1 cellular context compared by ENCODE assay signal in the genomic region with DNA sequence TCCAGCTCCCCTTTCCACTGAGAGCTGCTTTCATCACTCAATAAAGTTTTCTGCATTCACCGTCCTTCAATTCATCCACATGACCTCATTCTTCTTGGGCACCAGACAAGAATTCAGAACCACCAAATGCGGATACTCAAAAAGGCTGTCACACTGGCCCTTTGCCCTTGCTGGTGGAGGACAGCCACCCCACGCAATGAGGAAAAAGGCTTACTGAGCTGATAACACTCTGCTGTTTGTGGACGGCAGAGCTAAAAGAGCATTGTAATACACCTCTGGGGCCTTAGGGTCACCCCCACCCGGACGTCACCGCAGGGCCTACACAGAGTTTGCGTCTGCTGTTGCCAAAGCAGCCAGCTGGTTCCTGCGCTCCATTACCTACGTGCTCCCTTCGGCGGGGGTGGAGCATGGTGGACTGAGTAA.
A peak's percentile ranks its signal among the peaks of the same experiment; 100 is the strongest.
TF ChIP-seq lines count a peak whose summit lies in the region.

No MANE protein-coding gene starts in this region.

TF ChIP-seq in K562, 482 proteins besides CTCF, POLR2A, EP300 and RAD21 (continued from another document):
- TF ChIP-seq, protein P1, sequence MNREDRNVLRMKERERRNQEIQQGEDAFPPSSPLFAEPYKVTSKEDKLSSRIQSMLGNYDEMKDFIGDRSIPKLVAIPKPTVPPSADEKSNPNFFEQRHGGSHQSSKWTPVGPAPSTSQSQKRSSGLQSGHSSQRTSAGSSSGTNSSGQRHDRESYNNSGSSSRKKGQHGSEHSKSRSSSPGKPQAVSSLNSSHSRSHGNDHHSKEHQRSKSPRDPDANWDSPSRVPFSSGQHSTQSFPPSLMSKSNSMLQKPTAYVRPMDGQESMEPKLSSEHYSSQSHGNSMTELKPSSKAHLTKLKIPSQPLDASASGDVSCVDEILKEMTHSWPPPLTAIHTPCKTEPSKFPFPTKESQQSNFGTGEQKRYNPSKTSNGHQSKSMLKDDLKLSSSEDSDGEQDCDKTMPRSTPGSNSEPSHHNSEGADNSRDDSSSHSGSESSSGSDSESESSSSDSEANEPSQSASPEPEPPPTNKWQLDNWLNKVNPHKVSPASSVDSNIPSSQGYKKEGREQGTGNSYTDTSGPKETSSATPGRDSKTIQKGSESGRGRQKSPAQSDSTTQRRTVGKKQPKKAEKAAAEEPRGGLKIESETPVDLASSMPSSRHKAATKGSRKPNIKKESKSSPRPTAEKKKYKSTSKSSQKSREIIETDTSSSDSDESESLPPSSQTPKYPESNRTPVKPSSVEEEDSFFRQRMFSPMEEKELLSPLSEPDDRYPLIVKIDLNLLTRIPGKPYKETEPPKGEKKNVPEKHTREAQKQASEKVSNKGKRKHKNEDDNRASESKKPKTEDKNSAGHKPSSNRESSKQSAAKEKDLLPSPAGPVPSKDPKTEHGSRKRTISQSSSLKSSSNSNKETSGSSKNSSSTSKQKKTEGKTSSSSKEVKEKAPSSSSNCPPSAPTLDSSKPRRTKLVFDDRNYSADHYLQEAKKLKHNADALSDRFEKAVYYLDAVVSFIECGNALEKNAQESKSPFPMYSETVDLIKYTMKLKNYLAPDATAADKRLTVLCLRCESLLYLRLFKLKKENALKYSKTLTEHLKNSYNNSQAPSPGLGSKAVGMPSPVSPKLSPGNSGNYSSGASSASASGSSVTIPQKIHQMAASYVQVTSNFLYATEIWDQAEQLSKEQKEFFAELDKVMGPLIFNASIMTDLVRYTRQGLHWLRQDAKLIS (CRISPR knock-in tag; IDR thresholded peaks at IDR 0.05): no peak
- TF ChIP-seq NCOR1 (IDR thresholded peaks at IDR 0.05): 0 out of 2 replicates have a peak, but pooled peaks have one; percentile 25
- no peak for TF ChIP-seq GTF2A2 (tag; IDR thresholded peaks at IDR 0.05)
- no peak for TF ChIP-seq ZNF263 (CRISPR knock-in tag; IDR thresholded peaks at IDR 0.05; ENCODE audit: borderline replicate concordance)
- TF ChIP-seq, protein P2, sequence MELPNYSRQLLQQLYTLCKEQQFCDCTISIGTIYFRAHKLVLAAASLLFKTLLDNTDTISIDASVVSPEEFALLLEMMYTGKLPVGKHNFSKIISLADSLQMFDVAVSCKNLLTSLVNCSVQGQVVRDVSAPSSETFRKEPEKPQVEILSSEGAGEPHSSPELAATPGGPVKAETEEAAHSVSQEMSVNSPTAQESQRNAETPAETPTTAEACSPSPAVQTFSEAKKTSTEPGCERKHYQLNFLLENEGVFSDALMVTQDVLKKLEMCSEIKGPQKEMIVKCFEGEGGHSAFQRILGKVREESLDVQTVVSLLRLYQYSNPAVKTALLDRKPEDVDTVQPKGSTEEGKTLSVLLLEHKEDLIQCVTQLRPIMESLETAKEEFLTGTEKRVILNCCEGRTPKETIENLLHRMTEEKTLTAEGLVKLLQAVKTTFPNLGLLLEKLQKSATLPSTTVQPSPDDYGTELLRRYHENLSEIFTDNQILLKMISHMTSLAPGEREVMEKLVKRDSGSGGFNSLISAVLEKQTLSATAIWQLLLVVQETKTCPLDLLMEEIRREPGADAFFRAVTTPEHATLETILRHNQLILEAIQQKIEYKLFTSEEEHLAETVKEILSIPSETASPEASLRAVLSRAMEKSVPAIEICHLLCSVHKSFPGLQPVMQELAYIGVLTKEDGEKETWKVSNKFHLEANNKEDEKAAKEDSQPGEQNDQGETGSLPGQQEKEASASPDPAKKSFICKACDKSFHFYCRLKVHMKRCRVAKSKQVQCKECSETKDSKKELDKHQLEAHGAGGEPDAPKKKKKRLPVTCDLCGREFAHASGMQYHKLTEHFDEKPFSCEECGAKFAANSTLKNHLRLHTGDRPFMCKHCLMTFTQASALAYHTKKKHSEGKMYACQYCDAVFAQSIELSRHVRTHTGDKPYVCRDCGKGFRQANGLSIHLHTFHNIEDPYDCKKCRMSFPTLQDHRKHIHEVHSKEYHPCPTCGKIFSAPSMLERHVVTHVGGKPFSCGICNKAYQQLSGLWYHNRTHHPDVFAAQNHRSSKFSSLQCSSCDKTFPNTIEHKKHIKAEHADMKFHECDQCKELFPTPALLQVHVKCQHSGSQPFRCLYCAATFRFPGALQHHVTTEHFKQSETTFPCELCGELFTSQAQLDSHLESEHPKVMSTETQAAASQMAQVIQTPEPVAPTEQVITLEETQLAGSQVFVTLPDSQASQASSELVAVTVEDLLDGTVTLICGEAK (IDR thresholded peaks at IDR 0.05): peak; percentile 82
- TF ChIP-seq, protein P2 (CRISPR knock-in tag; IDR thresholded peaks at IDR 0.05): 0 out of 2 replicates have a peak, but pooled peaks have one; percentile 10
